ENCODE assay signal across 24 cellular contexts in the genomic region with DNA sequence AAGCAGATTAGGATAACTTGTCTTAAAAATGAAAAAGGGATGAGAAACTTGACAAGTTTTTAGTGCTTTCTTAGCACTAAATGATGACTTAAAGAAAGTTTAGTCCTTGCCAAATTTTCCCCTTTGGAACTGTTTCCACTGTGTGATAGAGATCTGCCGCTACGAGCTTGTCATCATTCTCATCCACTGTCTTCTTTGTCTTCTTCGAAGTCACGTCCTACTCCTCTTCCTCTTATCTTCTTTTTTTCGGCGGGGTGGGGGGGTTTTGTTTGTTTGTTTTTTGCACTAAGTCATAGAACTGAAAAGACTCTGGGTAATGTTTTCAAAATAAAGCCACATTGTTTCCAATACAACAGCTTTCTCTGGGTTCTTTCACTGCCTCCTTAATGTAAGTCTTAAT.
"Had no signal": no experiment of that assay in that cellular context is flagged by ENCODE, and none has a peak within 500 bp of the region (broad histone marks: within the 10 kb centered on the region; RNA-seq: fewer than 3 reads in every experiment).

No MANE protein-coding gene starts in this region.

- H3K27me3 ChIP-seq: hepatocyte, right lobe of liver, spleen, transverse colon had no signal

- H3K27me3 Mint-ChIP-seq: stimulated activated naive B cell treated with anti-CD40 and anti-IgM and Interleukin-4, amounts not matched to agents 10 μg/mL and 1 μg/mL and 100 μg/mL, for 72 hours; stimulated activated naive CD8-positive, alpha-beta T cell treated with anti-CD3 and anti-CD28 coated beads, Interleukin-15, amount 100 ng/mL, for 72 hours had no signal

- H3K9me3 Mint-ChIP-seq: stimulated activated naive B cell treated with anti-CD40 and anti-IgM and Interleukin-4, amounts not matched to agents 10 μg/mL and 1 μg/mL and 100 μg/mL, for 72 hours; stimulated activated naive CD8-positive, alpha-beta T cell treated with anti-CD3 and anti-CD28 coated beads, Interleukin-15, amount 100 ng/mL, for 72 hours had no signal

- H3K27ac ChIP-seq: hepatocyte, parathyroid adenoma, psoas muscle, right lobe of liver, spleen, thoracic aorta, transverse colon had no signal

- H3K4me3 Mint-ChIP-seq: stimulated activated naive B cell treated with anti-CD40 and anti-IgM and Interleukin-4, amounts not matched to agents 10 μg/mL and 1 μg/mL and 100 μg/mL, for 72 hours; stimulated activated naive CD8-positive, alpha-beta T cell treated with anti-CD3 and anti-CD28 coated beads, Interleukin-15, amount 100 ng/mL, for 72 hours had no signal

- FAIRE-seq: colon, endothelial cell of umbilical vein had no signal

- H3K36me3 ChIP-seq: thoracic aorta had no signal

- H3K4me3 ChIP-seq: hepatocyte, lung, psoas muscle, right lobe of liver, spleen, thoracic aorta, transverse colon had no signal

- ATAC-seq: left colon; left ventricle myocardium superior; psoas muscle; stimulated activated naive B cell treated with anti-CD40 and anti-IgM and Interleukin-4, amounts not matched to agents 10 μg/mL and 1 μg/mL and 100 μg/mL, for 72 hours; stimulated activated naive CD8-positive, alpha-beta T cell treated with anti-CD3 and anti-CD28 coated beads, Interleukin-15, amount 100 ng/mL, for 72 hours had no signal

- H3K27ac Mint-ChIP-seq: stimulated activated naive B cell treated with anti-CD40 and anti-IgM and Interleukin-4, amounts not matched to agents 10 μg/mL and 1 μg/mL and 100 μg/mL, for 72 hours; stimulated activated naive CD8-positive, alpha-beta T cell treated with anti-CD3 and anti-CD28 coated beads, Interleukin-15, amount 100 ng/mL, for 72 hours had no signal

- H3K4me1 Mint-ChIP-seq: stimulated activated naive B cell treated with anti-CD40 and anti-IgM and Interleukin-4, amounts not matched to agents 10 μg/mL and 1 μg/mL and 100 μg/mL, for 72 hours had no signal

- H3K9me3 ChIP-seq: psoas muscle, right lobe of liver, spleen, thoracic aorta, transverse colon had no signal

- DNase-seq: dermis blood vessel endothelial cell; foreskin melanocyte; head of caudate nucleus; left colon; left ventricle myocardium superior; mesenchymal stem cell; midbrain; psoas muscle; retina; right lobe of liver; spleen; stimulated activated CD4-positive, alpha-beta T cell treated with anti-CD3 and anti-CD28 coated beads, Interleukin-15, amount 100 ng/mL, for 24 hours; stimulated activated CD4-positive, alpha-beta T cell treated with anti-CD3 and anti-CD28 coated beads, Interleukin-1b, Interleukin-23, amount 100 ng/mL, for 48 hours; stimulated activated CD4-positive, alpha-beta T cell treated with anti-CD3 and anti-CD28 coated beads, Interleukin-4, amount 100 ng/mL, for 24 hours; stimulated activated naive B cell treated with anti-CD40 and anti-IgM and Interleukin-4, amounts not matched to agents 10 μg/mL and 1 μg/mL and 100 μg/mL, for 72 hours; stimulated activated naive CD8-positive, alpha-beta T cell treated with anti-CD3 and anti-CD28 coated beads, Interleukin-15, amount 100 ng/mL, for 72 hours; substantia nigra; transverse colon had no signal

- H3K4me1 ChIP-seq: parathyroid adenoma, right lobe of liver, spleen had no signal
